ENCODE assay signal across 36 cellular contexts in the genomic region with DNA sequence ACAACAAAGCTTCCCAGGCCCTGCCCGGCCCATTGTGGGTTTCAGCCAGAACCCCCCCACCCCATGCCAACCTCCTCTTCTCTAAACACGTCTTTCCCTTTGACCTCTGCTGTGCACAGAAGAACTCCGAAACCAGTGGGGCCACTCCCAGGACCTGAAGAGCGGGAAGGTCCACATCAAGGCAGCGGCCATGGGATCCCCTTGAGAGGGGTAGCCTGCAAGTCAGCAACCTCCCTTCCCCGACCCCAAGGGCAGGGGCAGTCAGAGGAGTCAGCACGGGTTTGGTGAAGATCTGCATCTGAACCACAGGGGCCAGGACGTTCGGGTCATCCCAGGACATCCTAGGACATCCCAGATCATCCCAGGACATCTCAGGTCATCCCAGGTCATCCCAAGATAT.
"Had no signal": no experiment of that assay in that cellular context is flagged by ENCODE, and none has a peak within 500 bp of the region (broad histone marks: within the 10 kb centered on the region; RNA-seq: fewer than 3 reads in every experiment).

No MANE protein-coding gene starts in this region.

- DNase-seq: activated B cell treated with CpG ODN at 0.5 μM for 24 hours; activated CD4-positive, alpha-beta memory T cell treated with anti-CD3 and anti-CD28 coated beads for 36 hours; activated CD4-positive, alpha-beta T cell treated with anti-CD3 and anti-CD28 coated beads for 48 hours; activated CD4-positive, alpha-beta T cell treated with anti-CD3 and anti-CD28 coated beads, Interleukin-2, amount 50 U/mL, for 1 hour; activated CD8-positive, alpha-beta memory T cell treated with anti-CD3 and anti-CD28 coated beads, Interleukin-2, amount 10 ng/mL, durations not matched to agents 7 days and 5 days; activated CD8-positive, alpha-beta memory T cell treated with anti-CD3 and anti-CD28 coated beads, Interleukin-2, amount 50 U/mL, for 4 hours; activated CD8-positive, alpha-beta T cell treated with anti-CD3 and anti-CD28 coated beads, Interleukin-2, amount 10 ng/mL, durations not matched to agents 7 days and 5 days; activated gamma-delta T cell; activated naive CD4-positive, alpha-beta T cell; activated naive CD4-positive, alpha-beta T cell treated with anti-CD3 and anti-CD28 coated beads, Interleukin-2, amount 50 U/mL, for 16 hours; activated naive CD8-positive, alpha-beta T cell treated with anti-CD3 and anti-CD28 coated beads for 36 hours; activated naive CD8-positive, alpha-beta T cell treated with anti-CD3 and anti-CD28 coated beads, Interleukin-2, amount 50 U/mL, for 24 hours; activated T-cell treated with anti-CD3 and anti-CD28 coated beads, Interleukin-2, amount 50 U/mL, for 1 hour; activated T-cell treated with anti-CD3 and anti-CD28 coated beads, Interleukin-2, amount 50 U/mL, for 72 hours; amygdala; aorta; body of pancreas; central memory CD4-positive, alpha-beta T cell; cerebellar nuclear complex; colonic mucosa; dorsolateral prefrontal cortex; effector memory CD4-positive, alpha-beta T cell; erythroblast; foreskin keratinocyte; gastrocnemius medialis; glutamatergic neuron; heart left ventricle; T-cell; T-helper 17 cell; T1000; WERI-Rb-1 had no signal

- ATAC-seq: activated CD4-positive, CD25-positive, alpha-beta regulatory T cell treated with anti-CD3 and anti-CD28 coated beads, Interleukin-2, amount 50 U/mL, for 24 hours; activated CD8-positive, alpha-beta memory T cell treated with anti-CD3 and anti-CD28 coated beads, Interleukin-2, amount 10 ng/mL, durations not matched to agents 7 days and 5 days; activated CD8-positive, alpha-beta T cell treated with anti-CD3 and anti-CD28 coated beads, Interleukin-2, amount 10 ng/mL, durations not matched to agents 7 days and 5 days; activated naive CD8-positive, alpha-beta T cell treated with anti-CD3 and anti-CD28 coated beads, Interleukin-2, amount 50 U/mL, for 24 hours; activated T-cell treated with anti-CD3 and anti-CD28 coated beads, Interleukin-2, amount 50 U/mL, for 72 hours; body of pancreas; foreskin keratinocyte; gastrocnemius medialis; heart left ventricle; T-cell; T-helper 17 cell had no signal

- H3K27me3 ChIP-seq: adrenal gland, body of pancreas, colonic mucosa, foreskin keratinocyte, gastrocnemius medialis had no signal

- H3K36me3 Mint-ChIP-seq: activated CD4-positive, alpha-beta memory T cell treated with anti-CD3 and anti-CD28 coated beads for 36 hours; activated CD8-positive, alpha-beta memory T cell treated with anti-CD3 and anti-CD28 coated beads, Interleukin-2, amount 10 ng/mL, durations not matched to agents 7 days and 5 days; activated naive CD8-positive, alpha-beta T cell treated with anti-CD3 and anti-CD28 coated beads for 36 hours; T-cell had no signal

- H3K4me1 Mint-ChIP-seq: activated B cell treated with CpG ODN at 0.5 μM for 24 hours; activated CD8-positive, alpha-beta memory T cell treated with anti-CD3 and anti-CD28 coated beads, Interleukin-2, amount 10 ng/mL, durations not matched to agents 7 days and 5 days; activated naive CD8-positive, alpha-beta T cell treated with anti-CD3 and anti-CD28 coated beads for 36 hours; activated naive CD8-positive, alpha-beta T cell treated with anti-CD3 and anti-CD28 coated beads, Interleukin-2, amount 50 U/mL, for 24 hours; T-cell; T-helper 17 cell had no signal

- H3K27me3 Mint-ChIP-seq: activated B cell treated with CpG ODN at 0.5 μM for 24 hours; activated CD8-positive, alpha-beta memory T cell treated with anti-CD3 and anti-CD28 coated beads, Interleukin-2, amount 10 ng/mL, durations not matched to agents 7 days and 5 days; activated naive CD8-positive, alpha-beta T cell treated with anti-CD3 and anti-CD28 coated beads for 36 hours; activated naive CD8-positive, alpha-beta T cell treated with anti-CD3 and anti-CD28 coated beads, Interleukin-2, amount 50 U/mL, for 24 hours; dendritic cell treated with granulocyte-macrophage colony-stimulating factor and Interleukin-4, amounts not matched to agents 40 ng/mL and 50 ng/mL, for 4 days had no signal

- H3K9me3 ChIP-seq: adrenal gland, body of pancreas, colonic mucosa, esophagus muscularis mucosa, gastrocnemius medialis had no signal

- H3K27ac ChIP-seq: adrenal gland, body of pancreas, colonic mucosa, dorsolateral prefrontal cortex, esophagus muscularis mucosa, foreskin keratinocyte, gastrocnemius medialis, heart left ventricle, WERI-Rb-1 had no signal

- H3K4me3 ChIP-seq: adrenal gland, body of pancreas, colonic mucosa, dorsolateral prefrontal cortex, esophagus muscularis mucosa, gastrocnemius medialis, heart left ventricle had no signal

- H3K36me3 ChIP-seq: adrenal gland, colonic mucosa, esophagus muscularis mucosa, gastrocnemius medialis, heart left ventricle, WERI-Rb-1 had no signal

- H3K4me3 Mint-ChIP-seq: activated B cell treated with CpG ODN at 0.5 μM for 24 hours; activated CD4-positive, alpha-beta memory T cell treated with anti-CD3 and anti-CD28 coated beads for 36 hours; activated CD8-positive, alpha-beta memory T cell treated with anti-CD3 and anti-CD28 coated beads, Interleukin-2, amount 10 ng/mL, durations not matched to agents 7 days and 5 days; activated CD8-positive, alpha-beta T cell treated with anti-CD3 and anti-CD28 coated beads, Interleukin-2, amount 10 ng/mL, durations not matched to agents 7 days and 5 days; activated naive CD8-positive, alpha-beta T cell treated with anti-CD3 and anti-CD28 coated beads for 36 hours; activated naive CD8-positive, alpha-beta T cell treated with anti-CD3 and anti-CD28 coated beads, Interleukin-2, amount 50 U/mL, for 24 hours; activated T-cell treated with anti-CD3 and anti-CD28 coated beads, Interleukin-2, amount 50 U/mL, for 72 hours; dendritic cell treated with granulocyte-macrophage colony-stimulating factor and Interleukin-4, amounts not matched to agents 40 ng/mL and 50 ng/mL, for 4 days; T-cell; T-helper 17 cell; T-helper 2 cell treated with Interferon-gamma antibody and Interleukin-4, amounts not matched to agents 5 μg/mL and 100 μg/mL, for 36 hours had no signal

- H3K9me3 Mint-ChIP-seq: activated B cell treated with CpG ODN at 0.5 μM for 24 hours; activated CD4-positive, alpha-beta memory T cell treated with anti-CD3 and anti-CD28 coated beads for 36 hours; activated naive CD8-positive, alpha-beta T cell treated with anti-CD3 and anti-CD28 coated beads for 36 hours; activated naive CD8-positive, alpha-beta T cell treated with anti-CD3 and anti-CD28 coated beads, Interleukin-2, amount 50 U/mL, for 24 hours; activated T-cell treated with anti-CD3 and anti-CD28 coated beads, Interleukin-2, amount 50 U/mL, for 72 hours; dendritic cell treated with granulocyte-macrophage colony-stimulating factor and Interleukin-4, amounts not matched to agents 40 ng/mL and 50 ng/mL, for 4 days; T-helper 2 cell treated with Interferon-gamma antibody and Interleukin-4, amounts not matched to agents 5 μg/mL and 100 μg/mL, for 36 hours had no signal

- H3K4me1 ChIP-seq: adrenal gland, body of pancreas, colonic mucosa, esophagus muscularis mucosa, foreskin keratinocyte, gastrocnemius medialis, heart left ventricle had no signal

- H3K27ac Mint-ChIP-seq: activated B cell treated with CpG ODN at 0.5 μM for 24 hours; activated CD4-positive, alpha-beta memory T cell treated with anti-CD3 and anti-CD28 coated beads for 36 hours; activated CD8-positive, alpha-beta memory T cell treated with anti-CD3 and anti-CD28 coated beads, Interleukin-2, amount 10 ng/mL, durations not matched to agents 7 days and 5 days; activated CD8-positive, alpha-beta T cell treated with anti-CD3 and anti-CD28 coated beads, Interleukin-2, amount 10 ng/mL, durations not matched to agents 7 days and 5 days; activated naive CD8-positive, alpha-beta T cell treated with anti-CD3 and anti-CD28 coated beads for 36 hours; activated naive CD8-positive, alpha-beta T cell treated with anti-CD3 and anti-CD28 coated beads, Interleukin-2, amount 50 U/mL, for 24 hours; activated T-cell treated with anti-CD3 and anti-CD28 coated beads, Interleukin-2, amount 50 U/mL, for 72 hours; dendritic cell treated with granulocyte-macrophage colony-stimulating factor and Interleukin-4, amounts not matched to agents 40 ng/mL and 50 ng/mL, for 4 days; T-cell; T-helper 17 cell; T-helper 2 cell treated with Interferon-gamma antibody and Interleukin-4, amounts not matched to agents 5 μg/mL and 100 μg/mL, for 36 hours had no signal
